In the genomic region with DNA sequence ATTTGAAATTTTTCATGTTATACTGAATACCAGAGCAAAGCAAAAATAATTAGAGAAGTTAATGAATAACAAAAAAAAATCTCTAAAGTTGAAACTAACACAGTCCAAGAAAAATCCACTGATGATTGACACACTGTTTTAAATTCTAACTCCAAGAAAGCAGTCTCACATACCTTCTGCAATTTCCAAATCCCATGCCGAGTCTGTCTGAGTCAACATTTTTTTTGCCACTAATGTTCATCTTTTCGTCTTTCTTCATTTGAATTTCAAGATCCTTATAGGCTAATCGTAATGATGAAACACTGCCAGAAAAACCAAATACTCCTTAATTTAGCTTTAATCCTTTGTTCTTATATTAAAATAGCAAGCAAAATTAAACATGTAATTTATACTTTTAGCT, we compare ENCODE assay signal across 27 cellular contexts. TPM values are rescaled to one million over a fixed set of nuclear protein-coding genes. Genes with fewer than 3 reads are reported as not detected.
DNase-seq lines count a peak whose midpoint lies in the region; FAIRE-seq and TF ChIP-seq lines count a peak whose summit lies in the region.
"Had no signal": no experiment of that assay in that cellular context is flagged by ENCODE, and none has a peak within 500 bp of the region (broad histone marks: within the 10 kb centered on the region; RNA-seq: fewer than 3 reads in every experiment).

No MANE protein-coding gene starts in this region.

- H3K9ac ChIP-seq in SK-N-MC (ENCODE audit: insufficient read length) (peak overlapping the region; percentile 8), kidney (ENCODE audit: low read length in 2 of 2) (no peak overlapping the region)

- H3K27ac ChIP-seq in SK-N-MC (no peak overlapping the region), kidney (ENCODE audit: low read depth in 2 of 2, low read length in 2 of 2) (no peak overlapping the region)
- H3K27ac ChIP-seq in CD8-positive, alpha-beta memory T cell (ENCODE audit: low read depth, low read length) = no peak overlapping the region
- H3K27ac ChIP-seq: C4-2B, PC-9, SJCRH30 had no signal

- peak overlapping the region in 1 of 8 donors; percentile 25 for H3K27ac Mint-ChIP-seq in CD8-positive, alpha-beta memory T cell
- H3K27ac Mint-ChIP-seq: B cell; CD8-positive, alpha-beta T cell had no signal

- H3K4me3 Mint-ChIP-seq in CD8-positive, alpha-beta memory T cell = no peak overlapping the region
- H3K4me3 Mint-ChIP-seq: B cell; CD8-positive, alpha-beta T cell had no signal

- H3K9me3 ChIP-seq in SK-N-MC (ENCODE audit: low read depth, low read length) (no peaks in the 10 kb centered on the region), kidney (ENCODE audit: control insufficient read depth in 1 of 2, low read length in 2 of 2) (no peaks in the 10 kb centered on the region)
- no peaks in the 10 kb centered on the region for H3K9me3 ChIP-seq in CD8-positive, alpha-beta memory T cell (ENCODE audit: low read length)
- H3K9me3 ChIP-seq: SJCRH30 had no signal

- POLR2A ChIA-PET in CD8-positive, alpha-beta memory T cell (lab: Charles Lee) = interaction anchor here (0.5 kb wide), 1 partner anchor 150 kb away, joined by 3 read pairs; no protein-coding TSS in a partner anchor

- DNase-seq in SK-N-MC (ENCODE audit: low read depth, low spot score) (no peak), dedifferentiated amniotic fluid mesenchymal stem cell (ENCODE audit: extremely low spot score) (peak; percentile 47), kidney (no peak), NCI-H1417 (lab: John Stamatoyannopoulos, UW) (no peak), T-helper 9 cell (no peak), OCI-M1 (lab: John Stamatoyannopoulos, UW) (no peak)
- no peak for DNase-seq in CD8-positive, alpha-beta memory T cell
- DNase-seq: CD8-positive, alpha-beta T cell; DMS 273 treated with DMSO at 0.1 percent for 48 hours; DMS79; EL; GDM1; HCEC 1CT; KG1; MM.1S; NCI-H1694; NCI-H2029 treated with DMSO at 0.1 percent for 48 hours; NCI-H446 treated with DMSO at 0.1 percent for 48 hours; NCI-H526; NCI-H82; NK-92 treated with Interleukin-12 subunit alpha and Interleukin-12 subunit beta, amount 100 ng/mL, for 24 hours; PC-9; SJCRH30 had no signal

- H3K27me3 Mint-ChIP-seq in CD8-positive, alpha-beta memory T cell = no peaks in the 10 kb centered on the region
- H3K27me3 Mint-ChIP-seq: B cell had no signal

- peaks cover 0 to 6% (median 1%) of the 10 kb centered on the region in 3 donors for H3K4me1 Mint-ChIP-seq in CD8-positive, alpha-beta memory T cell

- H3K27me3 ChIP-seq in CD8-positive, alpha-beta memory T cell (ENCODE audit: insufficient read depth, low read length, poor library complexity, severe bottlenecking) = no peaks in the 10 kb centered on the region
- H3K27me3 ChIP-seq: SJCRH30 had no signal

- FAIRE-seq in kidney (lab: Jason Lieb, UNC) = peak; percentile 56
- FAIRE-seq: GM12892, H1 had no signal

- no peak for TF ChIP-seq CTCF in kidney (IDR thresholded peaks at IDR 0.05; ENCODE audit: borderline replicate concordance, extremely low read depth, insufficient read depth)

- no peaks in the 10 kb centered on the region for H3K9me3 Mint-ChIP-seq in CD8-positive, alpha-beta memory T cell

- CTCF ChIA-PET in CD8-positive, alpha-beta memory T cell (lab: Charles Lee) = no interaction called here

- H3K36me3 Mint-ChIP-seq in CD8-positive, alpha-beta memory T cell = peaks cover 13 to 74% (median 30%) of the 10 kb centered on the region in 3 donors

- peaks cover 8 to 11% of the 10 kb centered on the region in 2 donors for H3K4me1 ChIP-seq in kidney (ENCODE audit: control insufficient read depth in 1 of 2, insufficient read depth in 1 of 2, low read depth in 1 of 2, low read length in 2 of 2)
- H3K4me1 ChIP-seq in CD8-positive, alpha-beta memory T cell (ENCODE audit: insufficient read depth, low read length) = no peaks in the 10 kb centered on the region

- intact Hi-C loops in kidney (cut with DNase I) = no loop called here

- H3K36me3 ChIP-seq in SK-N-MC (ENCODE audit: insufficient read depth, low read length) (peaks cover 5% of the 10 kb centered on the region), kidney (ENCODE audit: control insufficient read depth in 1 of 2, insufficient read depth in 2 of 2, low read length in 2 of 2) (peaks cover 15 to 19% of the 10 kb centered on the region in 2 donors)
- H3K36me3 ChIP-seq in CD8-positive, alpha-beta memory T cell (ENCODE audit: insufficient read depth, low read length) = peaks cover 4% of the 10 kb centered on the region

- H3K4me3 ChIP-seq in SK-N-MC = no peak overlapping the region
- H3K4me3 ChIP-seq in kidney (ENCODE audit: low read length in 2 of 2) = no peak overlapping the region
- no peak overlapping the region for H3K4me3 ChIP-seq in CD8-positive, alpha-beta memory T cell (ENCODE audit: low read length)
- H3K4me3 ChIP-seq: PC-9, SJCRH30 had no signal

RNA-seq across cellular contexts. Expression of a gene that starts 39.5 kb away (rescaled TPM):
- 97.3 TPM for total RNA-seq in kidney
- 29.9 TPM for polyA plus RNA-seq in kidney (ENCODE audit: insufficient read depth, low read depth, low replicate concordance)
- 10 to 100 TPM; 32.2 to 33.0 TPM for total RNA-seq in CD8-positive, alpha-beta memory T cell
- polyA plus RNA-seq in CD8-positive, alpha-beta memory T cell = 50.0 TPM
